Comparison of ENCODE assay signal across 8 cellular contexts in genomic region chr18:9913151-9913525, GRCh38. TPM values are rescaled to one million over a fixed set of nuclear protein-coding genes. Genes with fewer than 3 reads are reported as not detected.
A peak's percentile ranks its signal among the peaks of the same experiment; 100 is the strongest.
DNase-seq lines count a peak whose midpoint lies in the region; ATAC-seq and TF ChIP-seq lines count a peak whose summit lies in the region.

No MANE protein-coding gene starts in this region.

- H3K9me3 Mint-ChIP-seq in activated CD4-positive, alpha-beta T cell treated with anti-CD3 and anti-CD28 coated beads for 36 hours (ENCODE audit: low read depth) = no peaks in the 10 kb centered on the region
- H3K9me3 Mint-ChIP-seq in immature natural killer cell = peaks cover 0 to 1% (median 0%) of the 10 kb centered on the region in 6 donors

- TF ChIP-seq POLR2A in testis (IDR thresholded peaks at IDR 0.05) = no peak

- CTCF ChIA-PET in activated CD4-positive, alpha-beta T cell treated with anti-CD3 and anti-CD28 coated beads for 36 hours (lab: Charles Lee) = interaction anchor here (1.0 kb wide), 2 partner anchors 13 to 1303 kb away, joined by 3 read pairs; no protein-coding TSS in a partner anchor

- H3K36me3 ChIP-seq in adipocyte (ENCODE audit: control insufficient read depth, insufficient read depth, low read length, severe bottlenecking) = no peaks in the 10 kb centered on the region
- H3K36me3 ChIP-seq in testis (ENCODE audit: low read depth, missing control alignments) = no peaks in the 10 kb centered on the region

- DNase-seq in activated CD4-positive, alpha-beta T cell treated with anti-CD3 and anti-CD28 coated beads for 36 hours = no peak
- DNase-seq in activated CD4-positive, alpha-beta T cell treated with anti-CD3 and anti-CD28 coated beads, Interleukin-2, amount 50 U/mL, for 48 hours = no peak
- no peak for DNase-seq in adipocyte (ENCODE audit: low read depth)
- DNase-seq in immature natural killer cell = no peak
- no peak for DNase-seq in testis
- no peak for DNase-seq in NCI-H524 treated with DMSO at 0.1 percent for 48 hours (lab: John Stamatoyannopoulos, UW)
- DNase-seq in COLO668 (lab: John Stamatoyannopoulos, UW; ENCODE audit: unreplicated experiment) = no peak

- peaks cover 3% of the 10 kb centered on the region for H3K36me3 Mint-ChIP-seq in activated CD4-positive, alpha-beta T cell treated with anti-CD3 and anti-CD28 coated beads for 36 hours (ENCODE audit: low read depth)
- no peaks in the 10 kb centered on the region for H3K36me3 Mint-ChIP-seq in immature natural killer cell

- H3K27ac ChIP-seq in testis = peak overlapping the region; percentile 100

- no peak for ATAC-seq in activated CD4-positive, alpha-beta T cell treated with anti-CD3 and anti-CD28 coated beads for 36 hours
- no peak for ATAC-seq in GM18861 (IDR thresholded peaks at IDR 0.05; ENCODE audit: unreplicated experiment)

- peak overlapping the region; percentile 89 for H3K27ac Mint-ChIP-seq in activated CD4-positive, alpha-beta T cell treated with anti-CD3 and anti-CD28 coated beads for 36 hours
- H3K27ac Mint-ChIP-seq in immature natural killer cell = peak overlapping the region; percentile 73 to 96 (median 94)

- H3K4me3 Mint-ChIP-seq in activated CD4-positive, alpha-beta T cell treated with anti-CD3 and anti-CD28 coated beads for 36 hours = peak overlapping the region; percentile 80
- H3K4me3 Mint-ChIP-seq in immature natural killer cell = peak overlapping the region; percentile 87 to 95 (median 91)

- H3K4me1 ChIP-seq in adipocyte (ENCODE audit: control insufficient read depth, insufficient read depth, low read length) = peaks cover 25% of the 10 kb centered on the region
- H3K4me1 ChIP-seq in testis = peaks cover 23% of the 10 kb centered on the region

- H3K27me3 Mint-ChIP-seq in activated CD4-positive, alpha-beta T cell treated with anti-CD3 and anti-CD28 coated beads for 36 hours = peaks cover 5% of the 10 kb centered on the region
- peaks cover 7 to 21% (median 16%) of the 10 kb centered on the region in 3 donors for H3K27me3 Mint-ChIP-seq in immature natural killer cell (ENCODE audit: low read depth in 3 of 3)

- 5 to 7% methylated on average over 12 of the region's 12 CpGs for WGBS in testis, 2 donors

- no peak for TF ChIP-seq CTCF in testis (IDR thresholded peaks at IDR 0.05)

- peak overlapping the region; percentile 97 for H3K9ac ChIP-seq in adipocyte (ENCODE audit: low read length)

- H3K27me3 ChIP-seq in adipocyte (replicated peaks; ENCODE audit: control insufficient read depth, insufficient read depth, low read length) (no peaks in the 10 kb centered on the region), testis (no peaks in the 10 kb centered on the region)

- peaks cover 20% of the 10 kb centered on the region for H3K4me1 Mint-ChIP-seq in activated CD4-positive, alpha-beta T cell treated with anti-CD3 and anti-CD28 coated beads for 36 hours
- peaks cover 26 to 31% of the 10 kb centered on the region in 2 donors for H3K4me1 Mint-ChIP-seq in immature natural killer cell

- peak overlapping the region; percentile 95 for H3K4me3 ChIP-seq in adipocyte (ENCODE audit: low read length)
- H3K4me3 ChIP-seq in testis = peak overlapping the region; percentile 96

- intact Hi-C loops in activated CD4-positive, alpha-beta T cell treated with anti-CD3 and anti-CD28 coated beads for 36 hours (cut with DNase I, micrococcal nuclease) = loop anchor here (1.0 to 10.0 kb wide), 10 partner anchors 299 to 1994 kb away; partner anchors contain the start of genes RALBP1 (in 2 of the 2), ANKRD12 (in 1 of the 2), CHMP1B (in 1 of the 2) and MPPE1 (in 1 of the 2)
- intact Hi-C loops in testis (cut with DNase I; ENCODE audit: low total_unique reads) = no loop called here

- POLR2A ChIA-PET in activated CD4-positive, alpha-beta T cell treated with anti-CD3 and anti-CD28 coated beads for 36 hours (lab: Charles Lee) = interaction anchor here (0.6 to 2.7 kb wide), 8 partner anchors 11 to 578 kb away, joined by 3 to 15 read pairs (median 4); partner anchors contain the start of gene TWSG1

- no peaks in the 10 kb centered on the region for H3K9me3 ChIP-seq in adipocyte (ENCODE audit: control insufficient read depth, low read length)
- no peaks in the 10 kb centered on the region for H3K9me3 ChIP-seq in testis

RNA-seq across cellular contexts. Expression of gene VAPA, which starts 0.7 kb away (rescaled TPM):
- 100 to 1,000 TPM; 156 to 220 TPM for total RNA-seq in activated CD4-positive, alpha-beta T cell treated with anti-CD3 and anti-CD28 coated beads for 36 hours
- polyA plus RNA-seq in immature natural killer cell (100 to 1,000 TPM; 187 to 252 (median 235) TPM), testis (ENCODE audit: insufficient read depth, low read depth, low replicate concordance) (180 TPM)
- total RNA-seq in testis = 100 to 1,000 TPM; 177 to 224 TPM

RNA-seq across cellular contexts. Expression of gene TXNDC2, which starts 27.4 kb away (rescaled TPM):
- not detected for total RNA-seq in activated CD4-positive, alpha-beta T cell treated with anti-CD3 and anti-CD28 coated beads for 36 hours
- not detected for polyA plus RNA-seq in immature natural killer cell
- total RNA-seq in testis = 10 to 100 TPM; 15.3 to 30.5 TPM
- 212 TPM for polyA plus RNA-seq in testis (ENCODE audit: insufficient read depth, low read depth, low replicate concordance)

Comparison
In these comparisons a context has a peak if more than half of its experiments do, and no peak if none do; other contexts are left out.
1. RNA of gene TXNDC2, which starts 27.4 kb away (total RNA-seq): 15.3 to 30.5 TPM in testis; not detected in activated CD4-positive, alpha-beta T cell treated with anti-CD3 and anti-CD28 coated beads for 36 hours; every median in the first group is over 10 times any median in the second.